ENCODE assay signal across 27 cellular contexts in the genomic region with DNA sequence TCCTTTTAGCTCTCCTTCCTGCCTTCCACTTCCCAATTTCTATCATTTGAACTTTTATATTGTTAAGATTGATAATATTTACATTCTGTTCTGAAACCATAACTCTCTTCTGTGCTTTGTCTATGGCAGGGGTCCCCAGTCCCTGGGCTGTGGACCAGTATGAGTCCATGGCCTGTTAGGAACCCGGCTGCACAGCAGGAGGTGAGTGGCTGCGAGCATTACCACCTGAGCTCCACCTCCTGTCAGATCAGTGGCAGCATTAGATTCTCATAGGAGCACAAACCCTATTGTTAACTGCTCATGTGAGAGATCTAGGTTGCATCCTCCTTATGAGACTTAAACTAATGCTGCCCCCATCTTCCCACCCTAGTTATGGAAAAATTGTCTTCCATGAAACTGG. TPM values are rescaled to one million over a fixed set of nuclear protein-coding genes. Genes with fewer than 3 reads are reported as not detected.
"Had no signal": no experiment of that assay in that cellular context is flagged by ENCODE, and none has a peak within 500 bp of the region (broad histone marks: within the 10 kb centered on the region; RNA-seq: fewer than 3 reads in every experiment).

No MANE protein-coding gene starts in this region.

- H3K27me3 ChIP-seq: ascending aorta, body of pancreas had no signal

- H3K4me3 Mint-ChIP-seq: activated CD4-positive, alpha-beta memory T cell treated with anti-CD3 and anti-CD28 coated beads for 36 hours; activated CD4-positive, alpha-beta T cell treated with anti-CD3 and anti-CD28 coated beads, Interleukin-2, amount 10 ng/mL, durations not matched to agents 7 days and 5 days; activated naive CD8-positive, alpha-beta T cell treated with anti-CD3 and anti-CD28 coated beads, Interleukin-2, amount 50 U/mL, for 24 hours; activated T-cell treated with anti-CD3 and anti-CD28 coated beads, Interleukin-2, amount 50 U/mL, for 4 hours; T-helper 1 cell treated with Interleukin-12 subunit alpha and Interleukin-12 subunit beta and Interleukin-4 antibody, amounts not matched to agents 30 μg/mL and 1 μg/mL, for 36 hours had no signal

- ATAC-seq: activated naive CD4-positive, alpha-beta T cell treated with anti-CD3 and anti-CD28 coated beads, Interleukin-2, amount 50 U/mL, for 72 hours; activated naive CD8-positive, alpha-beta T cell treated with anti-CD3 and anti-CD28 coated beads, Interleukin-2, amount 50 U/mL, for 24 hours; activated T-cell treated with anti-CD3 and anti-CD28 coated beads, Interleukin-2, amount 50 U/mL, for 4 hours; body of pancreas had no signal

- H3K9me3 Mint-ChIP-seq: T-helper 1 cell treated with Interleukin-12 subunit alpha and Interleukin-12 subunit beta and Interleukin-4 antibody, amounts not matched to agents 30 μg/mL and 1 μg/mL, for 36 hours had no signal

- H3K36me3 ChIP-seq: ascending aorta had no signal

- H3K4me1 Mint-ChIP-seq: activated CD4-positive, alpha-beta T cell treated with anti-CD3 and anti-CD28 coated beads, Interleukin-2, amount 10 ng/mL, durations not matched to agents 7 days and 5 days; activated naive CD8-positive, alpha-beta T cell treated with anti-CD3 and anti-CD28 coated beads, Interleukin-2, amount 50 U/mL, for 24 hours had no signal

- H3K9me3 ChIP-seq: ascending aorta had no signal

- H3K4me2 ChIP-seq: KMS-11, PC-9 had no signal

- H3K27me3 Mint-ChIP-seq: activated CD4-positive, alpha-beta memory T cell treated with anti-CD3 and anti-CD28 coated beads for 36 hours had no signal

- H3K27ac Mint-ChIP-seq: activated CD4-positive, alpha-beta memory T cell treated with anti-CD3 and anti-CD28 coated beads for 36 hours; activated CD4-positive, alpha-beta T cell treated with anti-CD3 and anti-CD28 coated beads, Interleukin-2, amount 10 ng/mL, durations not matched to agents 7 days and 5 days; activated naive CD4-positive, alpha-beta T cell treated with anti-CD3 and anti-CD28 coated beads, Interleukin-2, amount 50 U/mL, for 72 hours; activated naive CD8-positive, alpha-beta T cell treated with anti-CD3 and anti-CD28 coated beads, Interleukin-2, amount 50 U/mL, for 24 hours; T-helper 1 cell treated with Interleukin-12 subunit alpha and Interleukin-12 subunit beta and Interleukin-4 antibody, amounts not matched to agents 30 μg/mL and 1 μg/mL, for 36 hours had no signal

- H3K4me1 ChIP-seq: ascending aorta had no signal

- H2AFZ ChIP-seq: PC-9 had no signal

- H3K36me3 Mint-ChIP-seq: activated CD4-positive, alpha-beta memory T cell treated with anti-CD3 and anti-CD28 coated beads for 36 hours; activated naive CD4-positive, alpha-beta T cell treated with anti-CD3 and anti-CD28 coated beads, Interleukin-2, amount 50 U/mL, for 72 hours had no signal

- H3K27ac ChIP-seq: ascending aorta, body of pancreas, KMS-11, PC-9 had no signal

- DNase-seq: activated CD4-positive, alpha-beta memory T cell treated with anti-CD3 and anti-CD28 coated beads for 36 hours; activated CD4-positive, alpha-beta T cell treated with anti-CD3 and anti-CD28 coated beads, Interleukin-2, amount 10 ng/mL, durations not matched to agents 7 days and 5 days; activated CD4-positive, CD25-positive, alpha-beta regulatory T cell; activated CD8-positive, alpha-beta memory T cell treated with anti-CD3 and anti-CD28 coated beads for 24 hours; activated effector memory CD4-positive, alpha-beta T cell treated with anti-CD3 and anti-CD28 coated beads, Interleukin-2, amount 50 U/mL, for 16 hours; activated naive CD4-positive, alpha-beta T cell treated with Interleukin-2 at 50 U/mL for 16 hours; activated naive CD8-positive, alpha-beta T cell treated with anti-CD3 and anti-CD28 coated beads, Interleukin-2, amount 50 U/mL, for 24 hours; activated T-cell treated with anti-CD3 and anti-CD28 coated beads, Interleukin-2, amount 50 U/mL, for 4 hours; amniotic stem cell; body of pancreas; central memory CD4-positive, alpha-beta T cell; NCI-H1092; NCI-H1694 treated with DMSO at 0.1 percent for 48 hours; NCI-H2029 treated with DMSO at 0.1 percent for 48 hours; NCI-H2171; NCI-H2227 treated with DMSO at 0.1 percent for 48 hours; NCI-H446 treated with DMSO at 0.1 percent for 48 hours; NCI-H524 treated with DMSO at 0.1 percent for 48 hours; PC-9; SHP77 treated with DMSO at 0.1 percent for 48 hours had no signal

- H3K4me3 ChIP-seq: ascending aorta, body of pancreas, PC-9 had no signal

RNA-seq across cellular contexts. Expression of gene HEPHL1, which starts 48.4 kb away (rescaled TPM):
- total RNA-seq: activated CD4-positive, alpha-beta memory T cell treated with anti-CD3 and anti-CD28 coated beads for 36 hours; activated CD4-positive, alpha-beta T cell treated with anti-CD3 and anti-CD28 coated beads, Interleukin-2, amount 10 ng/mL, durations not matched to agents 7 days and 5 days; activated naive CD4-positive, alpha-beta T cell treated with anti-CD3 and anti-CD28 coated beads, Interleukin-2, amount 50 U/mL, for 72 hours; activated T-cell treated with anti-CD3 and anti-CD28 coated beads, Interleukin-2, amount 50 U/mL, for 4 hours; ascending aorta; body of pancreas; chondrocyte; MCF 10A; PC-9; SK-MEL-5 had no signal
